ENCODE assay signal across 14 cellular contexts in genomic region chr19:1925544-1925943, GRCh38. TPM values are rescaled to one million over a fixed set of nuclear protein-coding genes. Genes with fewer than 3 reads are reported as not detected.
DNase-seq lines count a peak whose midpoint lies in the region; ATAC-seq, FAIRE-seq and TF ChIP-seq lines count a peak whose summit lies in the region.
"Had no signal": no experiment of that assay in that cellular context is flagged by ENCODE, and none has a peak within 500 bp of the region (broad histone marks: within the 10 kb centered on the region; RNA-seq: fewer than 3 reads in every experiment).

No MANE protein-coding gene starts in this region.

- H2AFZ ChIP-seq in PC-3 (ENCODE audit: low read length) (no peak overlapping the region), endothelial cell of umbilical vein (ENCODE audit: low read depth, low read length) (no peak overlapping the region)
- H2AFZ ChIP-seq: GM23248 had no signal

- POLR2A ChIA-PET in PC-3 (lab: Charles Lee; ENCODE audit: unreplicated experiment) = no interaction called here
- POLR2A ChIA-PET in endothelial cell of umbilical vein (lab: Charles Lee) = no interaction called here

- H3K4me3 ChIP-seq in BLaER1 treated with 17β-estradiol and CSF1 and Interleukin-3, amounts not matched to agents 10 nM and 100 nM = no peak overlapping the region
- H3K4me3 ChIP-seq in PC-3 (ENCODE audit: low read length) (no peak overlapping the region), endothelial cell of umbilical vein (replicated peaks in 1 of 3; ENCODE audit: insufficient read depth in 1 of 3, low read depth in 1 of 3, low read length in 3 of 3) (no peak overlapping the region), psoas muscle (no peak overlapping the region)
- H3K4me3 ChIP-seq: GM23248, SJCRH30 had no signal

- CTCF ChIA-PET in PC-3 (lab: Charles Lee) = no interaction called here
- CTCF ChIA-PET in endothelial cell of umbilical vein (lab: Charles Lee) = no interaction called here

- dilution Hi-C loops in endothelial cell of umbilical vein (cut with MboI; ENCODE audit: extremely low pct_ligation_motif_present, low sequenced_read_pairs) = no loop called here

- peaks cover 0 to 27% (median 6%) of the 10 kb centered on the region in 11 experiments; a peak in 8 of 22 replicates for H4K20me1 ChIP-seq in BLaER1 treated with 17β-estradiol and CSF1 and Interleukin-3, amounts not matched to agents 10 nM and 100 nM
- H4K20me1 ChIP-seq in PC-3 (ENCODE audit: low read length) (no peaks in the 10 kb centered on the region), endothelial cell of umbilical vein (replicated peaks; ENCODE audit: control insufficient read depth, extremely low read depth, insufficient read depth, low read length) (no peaks in the 10 kb centered on the region)

- peaks cover 10 to 56% (median 42%) of the 10 kb centered on the region in 10 experiments; a peak in 19 of 20 replicates for H3K4me1 ChIP-seq in BLaER1 treated with 17β-estradiol and CSF1 and Interleukin-3, amounts not matched to agents 10 nM and 100 nM
- H3K4me1 ChIP-seq in PC-3 (ENCODE audit: insufficient read depth, low read length) (peaks cover 8% of the 10 kb centered on the region; the same call in 1 of the 2 replicates), endothelial cell of umbilical vein (ENCODE audit: control insufficient read depth, extremely low read depth, insufficient read depth, low read length) (peaks cover 4% of the 10 kb centered on the region), psoas muscle (peaks cover 5% of the 10 kb centered on the region)
- H3K4me1 ChIP-seq: SJCRH30 had no signal

- H3K27me3 ChIP-seq in BLaER1 treated with 17β-estradiol and CSF1 and Interleukin-3, amounts not matched to agents 10 nM and 100 nM = peaks cover 3 to 18% (median 18%) of the 10 kb centered on the region in 11 experiments; a peak in 21 of 22 replicates
- no peaks in the 10 kb centered on the region for H3K27me3 ChIP-seq in PC-3 (ENCODE audit: low read length)
- no peaks in the 10 kb centered on the region for H3K27me3 ChIP-seq in endothelial cell of umbilical vein (ENCODE audit: control insufficient read depth in 2 of 2, insufficient read depth in 2 of 2, low read length in 2 of 2)
- H3K27me3 ChIP-seq in psoas muscle (ENCODE audit: insufficient read depth in 3 of 3, low read length in 2 of 3) = no peaks in the 10 kb centered on the region

- H3K27ac ChIP-seq in BLaER1 treated with 17β-estradiol and CSF1 and Interleukin-3, amounts not matched to agents 10 nM and 100 nM = no peak overlapping the region
- H3K27ac ChIP-seq in PC-3 (ENCODE audit: low read length) (no peak overlapping the region), endothelial cell of umbilical vein (ENCODE audit: insufficient read depth, low read depth, low read length) (no peak overlapping the region), psoas muscle (no peak overlapping the region)
- H3K27ac ChIP-seq: GM23248, SJCRH30 had no signal

- no peak for TF ChIP-seq POLR2A in endothelial cell of umbilical vein (IDR thresholded peaks at IDR 0.05; ENCODE audit: low read depth, low read length)

- H3K79me2 ChIP-seq in PC-3 (ENCODE audit: low read length) (no peaks in the 10 kb centered on the region), endothelial cell of umbilical vein (ENCODE audit: control insufficient read depth, insufficient read depth, low read length) (no peaks in the 10 kb centered on the region)

- ATAC-seq in PC-3 (no peak), psoas muscle (no peak)

- no peaks in the 10 kb centered on the region for H3K9me3 ChIP-seq in BLaER1 treated with 17β-estradiol and CSF1 and Interleukin-3, amounts not matched to agents 10 nM and 100 nM (replicated peaks in 1 of 11)
- H3K9me3 ChIP-seq in PC-3 (ENCODE audit: low read length) = no peaks in the 10 kb centered on the region
- no peaks in the 10 kb centered on the region for H3K9me3 ChIP-seq in endothelial cell of umbilical vein (replicated peaks; ENCODE audit: control insufficient read depth, insufficient read depth, low read length)
- no peaks in the 10 kb centered on the region for H3K9me3 ChIP-seq in psoas muscle
- H3K9me3 ChIP-seq: SJCRH30 had no signal

- peak overlapping the region in 1 of 11 experiments; percentile 35; a peak in 2 of 22 replicates for H3K9ac ChIP-seq in BLaER1 treated with 17β-estradiol and CSF1 and Interleukin-3, amounts not matched to agents 10 nM and 100 nM
- H3K9ac ChIP-seq in PC-3 (ENCODE audit: low read length) (no peak overlapping the region), endothelial cell of umbilical vein (replicated peaks; ENCODE audit: extremely low read depth, insufficient read depth, low read length) (no peak overlapping the region)
- H3K9ac ChIP-seq: GM23248 had no signal

- TF ChIP-seq CTCF in PC-3 (conservative IDR thresholded peaks at IDR 0.05; ENCODE audit: low read depth, low read length) (no peak), endothelial cell of umbilical vein (IDR thresholded peaks at IDR 0.05; ENCODE audit: extremely low read depth in 1 of 2, insufficient read depth in 1 of 2, low read depth in 1 of 2, low read length in 2 of 2) (no peak), psoas muscle (IDR thresholded peaks at IDR 0.05) (no peak)

- 88 to 89% (median 89%) methylated on average over 16 of the region's 16 CpGs for WGBS in psoas muscle, 3 donors

- peaks cover 37 to 51% (median 48%) of the 10 kb centered on the region in 11 experiments for H3K36me3 ChIP-seq in BLaER1 treated with 17β-estradiol and CSF1 and Interleukin-3, amounts not matched to agents 10 nM and 100 nM
- H3K36me3 ChIP-seq in PC-3 (ENCODE audit: low read depth, low read length) = peaks cover 4% of the 10 kb centered on the region; the same call in 1 of the 2 replicates
- peaks cover 0 to 21% of the 10 kb centered on the region in 2 experiments for H3K36me3 ChIP-seq in endothelial cell of umbilical vein (ENCODE audit: control insufficient read depth in 2 of 2, extremely low read depth in 1 of 2, insufficient read depth in 2 of 2, low read length in 2 of 2)
- peaks cover 0 to 36% of the 10 kb centered on the region in 2 donors for H3K36me3 ChIP-seq in psoas muscle (ENCODE audit: insufficient read depth in 1 of 2, low read depth in 1 of 2)

- no peaks in the 10 kb centered on the region for H3K9me2 ChIP-seq in PC-3 (replicated peaks; ENCODE audit: low read length)

- H3K9me1 ChIP-seq in endothelial cell of umbilical vein (replicated peaks; ENCODE audit: control insufficient read depth, extremely low read depth, insufficient read depth, low read length) = no peaks in the 10 kb centered on the region

- intact Hi-C loops in PC-3 (cut with micrococcal nuclease) = no loop called here
- intact Hi-C loops in endothelial cell of umbilical vein (cut with micrococcal nuclease) = no loop called here
- intact Hi-C loops in psoas muscle (cut with DNase I) = loop anchor here in 1 of 2 donors (5.0 kb wide), 1 partner anchor 152 kb away; no protein-coding TSS in a partner anchor

- FAIRE-seq in endothelial cell of umbilical vein (lab: Jason Lieb, UNC) = no peak

- H3K4me2 ChIP-seq in BLaER1 treated with 17β-estradiol and CSF1 and Interleukin-3, amounts not matched to agents 10 nM and 100 nM = peak overlapping the region in 9 of 11 experiments; percentile 9 to 41 (median 36); a peak in 12 of 22 replicates
- H3K4me2 ChIP-seq in PC-3 (ENCODE audit: low read length) (no peak overlapping the region), endothelial cell of umbilical vein (ENCODE audit: insufficient read depth, low read length) (no peak overlapping the region)

- H3F3A ChIP-seq in PC-3 (ENCODE audit: low read length, unreplicated experiment) = no peaks in the 10 kb centered on the region

- BruUV-seq in PC-3 (replicated peaks; lab: Mats Ljungman, UMichigan) (TSS peak; percentile 62), endothelial cell of umbilical vein (replicated peaks; lab: Mats Ljungman, UMichigan) (TSS peak; percentile 71)

- DNase-seq in PC-3 (no peak), endothelial cell of umbilical vein (ENCODE audit: low read depth, low spot score) (no peak), psoas muscle (no peak), HT-29 (ENCODE audit: low spot score) (no peak)
- DNase-seq: DMS153; GDM1; GM23248; KG1; MV-4-11; NCI-H1694 treated with DMSO at 0.1 percent for 48 hours; NK-92 treated with Interleukin-12 subunit alpha and Interleukin-12 subunit beta, amount 100 ng/mL, for 24 hours; OCI-M1; SJCRH30 had no signal

RNA-seq across cellular contexts. Expression of gene CSNK1G2, which starts 15.4 kb away (rescaled TPM):
- total RNA-seq in PC-3 (2014; rRNA removed) (83.6 and 106 TPM in 2 replicates), endothelial cell of umbilical vein (93.8 and 96.6 TPM in 2 replicates), psoas muscle (10 to 100 TPM; 22.3 to 34.1 (median 33.0) TPM)
- polyA plus RNA-seq in endothelial cell of umbilical vein (110 and 134 TPM in 2 replicates), psoas muscle (10 to 100 TPM; 25.3 to 49.8 (median 34.2) TPM)
- 38.8 and 65.3 TPM in 2 replicates for polyA plus RNA-seq in endothelial cell of umbilical vein (2011; cell fraction: cytosol; rRNA removed)
- polyA plus RNA-seq in endothelial cell of umbilical vein (2011; cell fraction: nucleus; rRNA removed) = 260 and 290 TPM in 2 replicates
- polyA plus RNA-seq in endothelial cell of umbilical vein (2012) = 55.9 and 84.3 TPM in 2 replicates
- 54.4 and 69.3 TPM in 2 replicates for polyA minus RNA-seq in endothelial cell of umbilical vein
- 32.7 TPM for polyA minus RNA-seq in endothelial cell of umbilical vein (2011; cell fraction: cytosol; rRNA and poly(A)+ RNA removed)
- 30.7 and 61.8 TPM in 2 replicates for polyA minus RNA-seq in endothelial cell of umbilical vein (2011; cell fraction: nucleus; rRNA and poly(A)+ RNA removed)
- total RNA-seq in HT-29 (2014; rRNA removed; shearing (Covaris generic)) = 175 and 178 TPM in 2 replicates

RNA-seq across cellular contexts. Expression of gene ADAT3, which starts 20.3 kb away (rescaled TPM):
- total RNA-seq in PC-3 (2014; rRNA removed) = 8.4 and 10.3 TPM in 2 replicates
- 8.0 and 11.7 TPM in 2 replicates for total RNA-seq in endothelial cell of umbilical vein
- polyA plus RNA-seq in endothelial cell of umbilical vein = 5.7 and 8.6 TPM in 2 replicates
- polyA plus RNA-seq in endothelial cell of umbilical vein (2011; cell fraction: cytosol; rRNA removed) = 1.1 and 2.6 TPM in 2 replicates
- 3.4 and 3.8 TPM in 2 replicates for polyA plus RNA-seq in endothelial cell of umbilical vein (2011; cell fraction: nucleus; rRNA removed)
- 1.7 and 2.9 TPM in 2 replicates for polyA plus RNA-seq in endothelial cell of umbilical vein (2012)
- polyA minus RNA-seq in endothelial cell of umbilical vein = 2.0 and 3.3 TPM in 2 replicates
- polyA minus RNA-seq in endothelial cell of umbilical vein (2011; cell fraction: cytosol; rRNA and poly(A)+ RNA removed) = 5.0 TPM
- polyA minus RNA-seq in endothelial cell of umbilical vein (2011; cell fraction: nucleus; rRNA and poly(A)+ RNA removed) = 2.8 and 7.1 TPM in 2 replicates
- total RNA-seq in psoas muscle = 1 to 10 TPM; 1.4 to 2.2 (median 1.7) TPM
- 1 to 10 TPM; 2.4 to 7.2 (median 3.6) TPM for polyA plus RNA-seq in psoas muscle
- 3.2 and 6.9 TPM in 2 replicates for total RNA-seq in HT-29 (2014; rRNA removed; shearing (Covaris generic))

RNA-seq across cellular contexts. Expression of gene SCAMP4, which starts 20.3 kb away (rescaled TPM):
- 61.5 and 73.7 TPM in 2 replicates for total RNA-seq in PC-3 (2014; rRNA removed)
- 68.2 and 72.2 TPM in 2 replicates for total RNA-seq in endothelial cell of umbilical vein
- polyA plus RNA-seq in endothelial cell of umbilical vein = 24.4 and 29.6 TPM in 2 replicates
- polyA plus RNA-seq in endothelial cell of umbilical vein (2011; cell fraction: cytosol; rRNA removed) = 16.1 and 22.8 TPM in 2 replicates
- 33.4 and 36.5 TPM in 2 replicates for polyA plus RNA-seq in endothelial cell of umbilical vein (2011; cell fraction: nucleus; rRNA removed)
- polyA plus RNA-seq in endothelial cell of umbilical vein (2012) = 28.5 and 51.3 TPM in 2 replicates
- polyA minus RNA-seq in endothelial cell of umbilical vein = 23.8 and 26.8 TPM in 2 replicates
- polyA minus RNA-seq in endothelial cell of umbilical vein (2011; cell fraction: cytosol; rRNA and poly(A)+ RNA removed) = 29.4 TPM
- polyA minus RNA-seq in endothelial cell of umbilical vein (2011; cell fraction: nucleus; rRNA and poly(A)+ RNA removed) = 16.2 and 22.0 TPM in 2 replicates
- total RNA-seq in psoas muscle = 10 to 100 TPM; 13.4 to 16.3 (median 15.1) TPM
- 10 to 100 TPM in 2 of 3 donors, 1 to 10 TPM in 1; 9.5 to 17.5 (median 15.5) TPM for polyA plus RNA-seq in psoas muscle
- 67.6 and 73.3 TPM in 2 replicates for total RNA-seq in HT-29 (2014; rRNA removed; shearing (Covaris generic))

RNA-seq across cellular contexts. Expression of gene ABHD17A, which starts 40.2 kb away (rescaled TPM):
- 101 and 102 TPM in 2 replicates for total RNA-seq in PC-3 (2014; rRNA removed)
- 89.8 and 97.0 TPM in 2 replicates for total RNA-seq in endothelial cell of umbilical vein
- polyA plus RNA-seq in endothelial cell of umbilical vein = 143 and 179 TPM in 2 replicates
- polyA plus RNA-seq in endothelial cell of umbilical vein (2011; cell fraction: cytosol; rRNA removed) = 38.4 and 71.7 TPM in 2 replicates
- polyA plus RNA-seq in endothelial cell of umbilical vein (2011; cell fraction: nucleus; rRNA removed) = 76.9 and 77.9 TPM in 2 replicates
- polyA plus RNA-seq in endothelial cell of umbilical vein (2012) = 29.4 and 57.3 TPM in 2 replicates
- 41.1 and 52.8 TPM in 2 replicates for polyA minus RNA-seq in endothelial cell of umbilical vein
- 28.8 TPM for polyA minus RNA-seq in endothelial cell of umbilical vein (2011; cell fraction: cytosol; rRNA and poly(A)+ RNA removed)
- polyA minus RNA-seq in endothelial cell of umbilical vein (2011; cell fraction: nucleus; rRNA and poly(A)+ RNA removed) = 11.6 and 18.8 TPM in 2 replicates
- 10 to 100 TPM; 38.5 to 54.2 (median 42.3) TPM for total RNA-seq in psoas muscle
- polyA plus RNA-seq in psoas muscle = 10 to 100 TPM; 35.5 to 58.9 (median 47.6) TPM
- total RNA-seq in HT-29 (2014; rRNA removed; shearing (Covaris generic)) = 136 and 141 TPM in 2 replicates

Comparison
In these comparisons a context has a peak if more than half of its experiments do, and no peak if none do; other contexts are left out.
1. H3K4me2 ChIP-seq: peak in BLaER1 treated with 17β-estradiol and CSF1 and Interleukin-3, amounts not matched to agents 10 nM and 100 nM (9 of 11); none in PC-3 (single experiment) and endothelial cell of umbilical vein (single experiment).